ENCODE assay signal across 8 cellular contexts in the genomic region with DNA sequence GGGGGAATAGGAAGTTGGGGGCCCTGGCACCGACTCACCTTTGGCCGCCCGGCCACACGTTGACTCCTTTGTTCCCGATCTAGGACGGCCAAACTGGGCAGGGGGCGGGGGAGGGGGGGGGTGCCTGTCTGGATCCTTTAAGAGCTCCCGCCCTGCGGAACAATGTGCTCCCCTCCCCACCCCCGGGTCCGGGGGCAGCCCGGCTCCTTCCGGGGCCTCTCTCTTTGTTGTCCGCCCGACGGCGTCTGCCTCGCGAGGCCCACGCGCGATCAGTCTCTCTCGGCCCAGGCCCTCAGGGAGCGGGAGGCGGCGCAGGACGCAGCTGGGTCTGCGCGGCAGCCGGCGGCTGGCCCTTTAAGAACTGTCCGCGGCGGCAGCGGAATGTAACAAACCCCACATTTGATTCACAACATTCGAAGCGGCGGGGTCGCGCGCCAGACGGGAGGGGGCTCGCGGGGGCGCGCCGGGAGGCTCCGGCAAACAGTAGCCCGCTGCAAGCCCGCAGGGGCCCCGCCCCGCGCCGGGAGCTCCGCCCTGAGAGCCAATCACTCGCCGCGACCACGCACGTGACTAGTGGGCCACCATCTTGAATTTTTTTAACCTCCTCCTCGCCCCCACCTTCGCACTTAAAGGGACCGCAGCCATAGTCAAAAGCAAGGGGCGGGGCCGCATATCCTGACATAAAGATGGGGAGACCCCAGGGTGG. TPM values are rescaled to one million over a fixed set of nuclear protein-coding genes. Genes with fewer than 3 reads are reported as not detected.
DNase-seq lines count a peak whose midpoint lies in the region; ATAC-seq and TF ChIP-seq lines count a peak whose summit lies in the region.

A gene (minus strand): TSS at position 501 of the 706 bp plus-strand sequence. CDS start 4,930 bp downstream, outside the sequence.

- ATAC-seq in HG02610 (IDR thresholded peaks at IDR 0.05; ENCODE audit: unreplicated experiment), result peak; percentile 54

- H3K4me3 ChIP-seq in GM08714 (ENCODE audit: low read length) (peak within 1 kb of the TSS; percentile 78), SK-N-SH (ENCODE audit: low read depth in 2 of 2, low read length in 1 of 2) (peak within 1 kb of the TSS; percentile 73 to 97), suprapubic skin (peak within 1 kb of the TSS; percentile 76)

- peak within 1 kb of the TSS; percentile 87 to 96 for H3K27ac ChIP-seq in SK-N-SH (ENCODE audit: low read depth in 2 of 2, low read length in 1 of 2)
- peak within 1 kb of the TSS; percentile 95 for H3K27ac ChIP-seq in suprapubic skin

- POLR2A ChIA-PET in SK-N-SH (lab: Yijun Ruan, JAX), result interaction anchor here (0.5 to 1.9 kb wide), 8 partner anchors 10 to 171 kb away, joined by 3 to 10 read pairs (median 3); a partner anchor contains a TSS

- H3K4me1 ChIP-seq in SK-N-SH (ENCODE audit: control insufficient read depth in 1 of 2, insufficient read depth in 2 of 2, low read depth in 1 of 2, low read length in 1 of 2) (peaks cover 19 to 47% of the 10 kb centered on the region in 2 experiments; a peak in 3 of 4 replicates), suprapubic skin (peaks cover 71% of the 10 kb centered on the region)

- peaks cover 0 to 11% of the 10 kb centered on the region in 2 experiments for H3K36me3 ChIP-seq in SK-N-SH (replicated peaks in 1 of 2; ENCODE audit: control insufficient read depth in 1 of 2, insufficient read depth in 2 of 2, low read length in 1 of 2)
- peaks cover 2% of the 10 kb centered on the region for H3K36me3 ChIP-seq in suprapubic skin

- no peak for TF ChIP-seq RAD21 in SK-N-SH (IDR thresholded peaks at IDR 0.05; ENCODE audit: low read length)

- H3K9me3 ChIP-seq in SK-N-SH (no peaks in the 10 kb centered on the region), suprapubic skin (no peaks in the 10 kb centered on the region)

- CTCF ChIA-PET in SK-N-SH (lab: Yijun Ruan, JAX), result interaction anchor here (1.0 to 6.0 kb wide), 4 partner anchors 16 to 121 kb away, joined by 3 to 28 read pairs (median 10); a partner anchor contains a TSS

- TF ChIP-seq CTCF in SK-N-SH (IDR thresholded peaks at IDR 0.05) (no peak), suprapubic skin (IDR thresholded peaks at IDR 0.05) (no peak)

- peaks cover 35% of the 10 kb centered on the region for H4K20me1 ChIP-seq in SK-N-SH (ENCODE audit: insufficient read depth)

- WGBS in SK-N-SH (ENCODE audit: low lambda C conversion rate), result under 1% methylated on average over 31 of the region's 65 CpGs
- 0% methylated on average over 10 of the region's 65 CpGs for WGBS in suprapubic skin

- peak within 1 kb of the TSS; percentile 99 for H3K4me2 ChIP-seq in SK-N-SH

- no peak for TF ChIP-seq POLR2A in suprapubic skin (IDR thresholded peaks at IDR 0.05)

- H3K27me3 ChIP-seq in SK-N-SH (ENCODE audit: insufficient read depth) (no peaks in the 10 kb centered on the region), suprapubic skin (no peaks in the 10 kb centered on the region)

- peaks cover 46% of the 10 kb centered on the region for H3K79me2 ChIP-seq in SK-N-SH (ENCODE audit: insufficient read depth)

- peak; percentile 84 for DNase-seq in NCI-H1092 (lab: John Stamatoyannopoulos, UW)
- peak; percentile 96 for DNase-seq in SK-N-SH
- DNase-seq in activated naive CD4-positive, alpha-beta T cell treated with anti-CD3 and anti-CD28 coated beads, Interleukin-2, amount 50 U/mL, for 16 hours, result peak; percentile 99
- peak; percentile 98 for DNase-seq in globus pallidus (ENCODE audit: low spot score)
- DNase-seq in nucleus accumbens (lab: John Stamatoyannopoulos, UW), result peak; percentile 80 to 99 (median 98)
- DNase-seq in suprapubic skin (ENCODE audit: low spot score in 2 of 2), result peak; percentile 99

- peak within 1 kb of the TSS; percentile 98 for H3K9ac ChIP-seq in SK-N-SH

- peak within 1 kb of the TSS; percentile 83 for H2AFZ ChIP-seq in SK-N-SH (ENCODE audit: low read depth)

- H3F3A ChIP-seq in SK-N-SH (replicated peaks; ENCODE audit: insufficient read depth), result no peaks in the 10 kb centered on the region

- 0 out of 4 replicates have a peak, but pooled peaks of 1 of the 2 experiments have one; percentile 41 for TF ChIP-seq EP300 in SK-N-SH (IDR thresholded peaks at IDR 0.05; ENCODE audit: borderline replicate concordance in 1 of 2, low read depth in 1 of 2, low read length in 1 of 2)
- no peak for TF ChIP-seq EP300 in suprapubic skin (IDR thresholded peaks at IDR 0.05)

- no peaks in the 10 kb centered on the region for H3K9me2 ChIP-seq in SK-N-SH

TF ChIP-seq in SK-N-SH, 30 proteins besides CTCF, POLR2A, EP300 and RAD21 (continues in another document):
- TF ChIP-seq ELF1 (IDR thresholded peaks at IDR 0.05) (no peak; the same call in 1 of the 2 replicates), EZH2phosphoT487 (IDR thresholded peaks at IDR 0.05; ENCODE audit: borderline replicate concordance, low read depth) (no peak), RCOR1 (IDR thresholded peaks at IDR 0.05; ENCODE audit: low read length) (no peak), TEAD4 (IDR thresholded peaks at IDR 0.05; ENCODE audit: borderline replicate concordance, insufficient read depth) (no peak), TAF1 (IDR thresholded peaks at IDR 0.05; ENCODE audit: borderline replicate concordance, low read depth, low read length) (peak; percentile 76; the same call in 1 of the 2 replicates), FOSL2 (IDR thresholded peaks at IDR 0.05; ENCODE audit: borderline replicate concordance, low read depth) (no peak), GATA2 (CRISPR knock-in tag; IDR thresholded peaks at IDR 0.05) (no peak), NFIC (IDR thresholded peaks at IDR 0.05; ENCODE audit: borderline replicate concordance) (no peak), CHD2 (IDR thresholded peaks at IDR 0.05; ENCODE audit: low read length, partially characterized antibody) (no peak), RXRA (IDR thresholded peaks at IDR 0.05; ENCODE audit: borderline replicate concordance, low read depth) (no peak), SIN3A (IDR thresholded peaks at IDR 0.05; ENCODE audit: borderline replicate concordance, low read depth, low read length) (peak; percentile 53), GABPA (IDR thresholded peaks at IDR 0.05; ENCODE audit: low read depth) (no peak), TCF12 (IDR thresholded peaks at IDR 0.05) (0 out of 2 replicates have a peak, but pooled peaks have one; percentile 9), YY1 (IDR thresholded peaks at IDR 0.05; ENCODE audit: low read depth) (peak; percentile 91), FOXJ3 (CRISPR knock-in tag; IDR thresholded peaks at IDR 0.05) (no peak), RFX5 (IDR thresholded peaks at IDR 0.05; ENCODE audit: low read length) (no peak), MEF2A (IDR thresholded peaks at IDR 0.05; ENCODE audit: borderline replicate concordance, low read depth) (no peak; the same call in 1 of the 2 replicates)
- TF ChIP-seq, protein P1, sequence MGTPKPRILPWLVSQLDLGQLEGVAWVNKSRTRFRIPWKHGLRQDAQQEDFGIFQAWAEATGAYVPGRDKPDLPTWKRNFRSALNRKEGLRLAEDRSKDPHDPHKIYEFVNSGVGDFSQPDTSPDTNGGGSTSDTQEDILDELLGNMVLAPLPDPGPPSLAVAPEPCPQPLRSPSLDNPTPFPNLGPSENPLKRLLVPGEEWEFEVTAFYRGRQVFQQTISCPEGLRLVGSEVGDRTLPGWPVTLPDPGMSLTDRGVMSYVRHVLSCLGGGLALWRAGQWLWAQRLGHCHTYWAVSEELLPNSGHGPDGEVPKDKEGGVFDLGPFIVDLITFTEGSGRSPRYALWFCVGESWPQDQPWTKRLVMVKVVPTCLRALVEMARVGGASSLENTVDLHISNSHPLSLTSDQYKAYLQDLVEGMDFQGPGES (IDR thresholded peaks at IDR 0.05; ENCODE audit: low read depth, low read length), result no peak
- TF ChIP-seq, protein P2, sequence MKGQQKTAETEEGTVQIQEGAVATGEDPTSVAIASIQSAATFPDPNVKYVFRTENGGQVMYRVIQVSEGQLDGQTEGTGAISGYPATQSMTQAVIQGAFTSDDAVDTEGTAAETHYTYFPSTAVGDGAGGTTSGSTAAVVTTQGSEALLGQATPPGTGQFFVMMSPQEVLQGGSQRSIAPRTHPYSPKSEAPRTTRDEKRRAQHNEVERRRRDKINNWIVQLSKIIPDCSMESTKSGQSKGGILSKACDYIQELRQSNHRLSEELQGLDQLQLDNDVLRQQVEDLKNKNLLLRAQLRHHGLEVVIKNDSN (IDR thresholded peaks at IDR 0.05; ENCODE audit: borderline replicate concordance, low read depth), result peak; percentile 93
- TF ChIP-seq, protein P3, sequence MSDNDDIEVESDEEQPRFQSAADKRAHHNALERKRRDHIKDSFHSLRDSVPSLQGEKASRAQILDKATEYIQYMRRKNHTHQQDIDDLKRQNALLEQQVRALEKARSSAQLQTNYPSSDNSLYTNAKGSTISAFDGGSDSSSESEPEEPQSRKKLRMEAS (IDR thresholded peaks at IDR 0.05; ENCODE audit: low read depth), result peak; percentile 78
- TF ChIP-seq, protein P4, sequence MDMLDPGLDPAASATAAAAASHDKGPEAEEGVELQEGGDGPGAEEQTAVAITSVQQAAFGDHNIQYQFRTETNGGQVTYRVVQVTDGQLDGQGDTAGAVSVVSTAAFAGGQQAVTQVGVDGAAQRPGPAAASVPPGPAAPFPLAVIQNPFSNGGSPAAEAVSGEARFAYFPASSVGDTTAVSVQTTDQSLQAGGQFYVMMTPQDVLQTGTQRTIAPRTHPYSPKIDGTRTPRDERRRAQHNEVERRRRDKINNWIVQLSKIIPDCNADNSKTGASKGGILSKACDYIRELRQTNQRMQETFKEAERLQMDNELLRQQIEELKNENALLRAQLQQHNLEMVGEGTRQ (IDR thresholded peaks at IDR 0.05; ENCODE audit: borderline replicate concordance, low read depth, low read length), result peak; percentile 52; the same call in 1 of the 2 replicates
- TF ChIP-seq, protein P5, sequence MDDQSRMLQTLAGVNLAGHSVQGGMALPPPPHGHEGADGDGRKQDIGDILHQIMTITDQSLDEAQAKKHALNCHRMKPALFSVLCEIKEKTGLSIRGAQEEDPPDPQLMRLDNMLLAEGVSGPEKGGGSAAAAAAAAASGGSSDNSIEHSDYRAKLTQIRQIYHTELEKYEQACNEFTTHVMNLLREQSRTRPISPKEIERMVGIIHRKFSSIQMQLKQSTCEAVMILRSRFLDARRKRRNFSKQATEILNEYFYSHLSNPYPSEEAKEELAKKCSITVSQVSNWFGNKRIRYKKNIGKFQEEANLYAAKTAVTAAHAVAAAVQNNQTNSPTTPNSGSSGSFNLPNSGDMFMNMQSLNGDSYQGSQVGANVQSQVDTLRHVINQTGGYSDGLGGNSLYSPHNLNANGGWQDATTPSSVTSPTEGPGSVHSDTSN (IDR thresholded peaks at IDR 0.05), result peak; percentile 47

RNA-seq across cellular contexts. Expression of the gene that starts here (rescaled TPM):
- 13.2 and 17.9 TPM in 2 replicates for polyA plus RNA-seq in SK-N-SH (2012; rRNA removed)
- polyA plus RNA-seq in SK-N-SH (2012; cell fraction: cytosol; rRNA removed), result 7.3 and 9.9 TPM in 2 replicates
- 110 and 129 TPM in 2 replicates for polyA plus RNA-seq in SK-N-SH (2012; cell fraction: nucleus; rRNA removed)
- total RNA-seq in suprapubic skin, result 10 to 100 TPM; 36.9 to 65.9 (median 46.3) TPM

Comparison
In these comparisons a context has a peak if more than half of its experiments do, and no peak if none do; other contexts are left out.
1. Peak in every context shown above with its lines: DNase-seq, ATAC-seq, H3K4me3 ChIP-seq and H3K27ac ChIP-seq.